ENCODE assay signal across 1 cellular context in genomic region chr12:121689430-121689829, GRCh38.
TF ChIP-seq lines count a peak whose summit lies in the region.

No MANE protein-coding gene starts in this region.

TF ChIP-seq in HCT116, 20 proteins besides CTCF, POLR2A, EP300 and RAD21 (continued from another document):
- TF ChIP-seq REST (IDR thresholded peaks at IDR 0.05; ENCODE audit: low read depth) = no peak
- TF ChIP-seq JUND (IDR thresholded peaks at IDR 0.05) = no peak
- no peak for TF ChIP-seq ZFX (IDR thresholded peaks at IDR 0.05)
- no peak for TF ChIP-seq ZBTB33 (IDR thresholded peaks at IDR 0.05; ENCODE audit: extremely low read depth, insufficient replicate concordance, low read length)
- no peak for TF ChIP-seq TCF7L2 (IDR thresholded peaks at IDR 0.05; ENCODE audit: borderline replicate concordance, extremely low read depth, insufficient read depth, insufficient read length)
- TF ChIP-seq EZH2 (IDR thresholded peaks at IDR 0.05) = no peak
- no peak for TF ChIP-seq ZNF274 (IDR thresholded peaks at IDR 0.05; ENCODE audit: low read depth, low read length)
- no peak for TF ChIP-seq EGR1 (IDR thresholded peaks at IDR 0.05; ENCODE audit: low read depth)
- TF ChIP-seq CBX3 (IDR thresholded peaks at IDR 0.05; ENCODE audit: low read depth) = no peak
- no peak for TF ChIP-seq YY1 (IDR thresholded peaks at IDR 0.05; ENCODE audit: extremely low read depth, insufficient replicate concordance, low read depth, low read length)
- no peak for TF ChIP-seq SRF (IDR thresholded peaks at IDR 0.05; ENCODE audit: low read depth)
